8 cellular contexts compared by ENCODE assay signal in genomic region chr12:71754461-71755145, GRCh38. TPM values are rescaled to one million over a fixed set of nuclear protein-coding genes. Genes with fewer than 3 reads are reported as not detected.
A peak's percentile ranks its signal among the peaks of the same experiment; 100 is the strongest.
DNase-seq lines count a peak whose midpoint lies in the region; ATAC-seq and TF ChIP-seq lines count a peak whose summit lies in the region.

A gene with protein sequence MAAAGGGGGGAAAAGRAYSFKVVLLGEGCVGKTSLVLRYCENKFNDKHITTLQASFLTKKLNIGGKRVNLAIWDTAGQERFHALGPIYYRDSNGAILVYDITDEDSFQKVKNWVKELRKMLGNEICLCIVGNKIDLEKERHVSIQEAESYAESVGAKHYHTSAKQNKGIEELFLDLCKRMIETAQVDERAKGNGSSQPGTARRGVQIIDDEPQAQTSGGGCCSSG (plus strand): TSS chr12:71754863. CDS start chr12:71755130, 267 bp downstream.

- peaks cover 2% of the 10 kb centered on the region for H3K9me3 Mint-ChIP-seq in chondrocyte (ENCODE audit: low read depth)

- H3K4me1 Mint-ChIP-seq in chondrocyte (ENCODE audit: low read depth), result peaks cover 39% of the 10 kb centered on the region

- peak; percentile 96 for ATAC-seq in HG03439 (IDR thresholded peaks at IDR 0.05; ENCODE audit: unreplicated experiment)

- H3K36me3 ChIP-seq in BE2C (peaks cover 30% of the 10 kb centered on the region), kidney epithelial cell (ENCODE audit: control insufficient read depth, insufficient read depth, low read length) (no peaks in the 10 kb centered on the region)

- H3K4me3 Mint-ChIP-seq in chondrocyte (ENCODE audit: unreplicated experiment), result peak within 1 kb of the TSS; percentile 87

- peak within 1 kb of the TSS; percentile 98 for H3K27ac Mint-ChIP-seq in chondrocyte (ENCODE audit: unreplicated experiment)

- H3K9me3 ChIP-seq in BE2C, result no peaks in the 10 kb centered on the region

- peaks cover 8% of the 10 kb centered on the region for H3K36me3 Mint-ChIP-seq in chondrocyte (ENCODE audit: low read depth)

- H3K4me1 ChIP-seq in BE2C, result peaks cover 9% of the 10 kb centered on the region

- H3K27me3 Mint-ChIP-seq in chondrocyte (ENCODE audit: low read depth), result peaks cover 5% of the 10 kb centered on the region

- TF ChIP-seq POLR2A in GM19193 (IDR thresholded peaks at IDR 0.05; ENCODE audit: extremely low read depth, insufficient read depth, insufficient read length), result peak; percentile 90

- H3K27me3 ChIP-seq in BE2C, result no peaks in the 10 kb centered on the region
- no peaks in the 10 kb centered on the region for H3K27me3 ChIP-seq in kidney epithelial cell (ENCODE audit: control insufficient read depth, insufficient read depth, low read length)

- DNase-seq in BE2C, result peak; percentile 100
- peak; percentile 98 for DNase-seq in NCI-H510A treated with DMSO at 0.1 percent for 48 hours (lab: John Stamatoyannopoulos, UW)
- DNase-seq in activated CD4-positive, alpha-beta T cell treated with anti-CD3 and anti-CD28 coated beads for 24 hours (ENCODE audit: low read depth in 2 of 2), result peak; percentile 98 to 99
- peak; percentile 100 for DNase-seq in chondrocyte (ENCODE audit: low spot score)
- DNase-seq in kidney epithelial cell (ENCODE audit: low read depth), result peak; percentile 86
- DNase-seq in stimulated activated CD4-positive, alpha-beta T cell treated with anti-CD3 and anti-CD28 coated beads, Interleukin-15, amount 100 ng/mL, for 48 hours (ENCODE audit: low read depth in 2 of 2), result peak; percentile 97 to 99

- TF ChIP-seq CTCF in BE2C (IDR thresholded peaks at IDR 0.05; ENCODE audit: low read depth, low read length) (no peak; the same call in 1 of the 2 replicates), chondrocyte (IDR thresholded peaks at IDR 0.05) (peak; percentile 62), kidney epithelial cell (IDR thresholded peaks at IDR 0.05; ENCODE audit: insufficient read depth, low read length, poor library complexity, severe bottlenecking) (peak; percentile 26)

- H3K4me3 ChIP-seq in BE2C (ENCODE audit: low read depth, low read length) (peak within 1 kb of the TSS; percentile 97), kidney epithelial cell (ENCODE audit: low read depth, low read length) (peak within 1 kb of the TSS; percentile 83)

RNA-seq across cellular contexts. Expression of the gene that starts here (rescaled TPM):
- polyA plus RNA-seq in BE2C (2012; ENCODE audit: insufficient read depth, insufficient read length, low read depth), result 19.1 TPM
- total RNA-seq in chondrocyte, result 77.1 to 95.8 TPM (median 88.9 TPM) in 3 replicates
- total RNA-seq in kidney epithelial cell, result 28.5 and 31.0 TPM in 2 replicates

Comparison
In these comparisons a context has a peak if more than half of its experiments do, and no peak if none do; other contexts are left out.
1. Peak in every context shown above with its lines: DNase-seq, ATAC-seq and H3K4me3 ChIP-seq.